In genomic region chr15:80183886-80184285, GRCh38 we compare ENCODE assay signal across 15 cellular contexts. TPM values are rescaled to one million over a fixed set of nuclear protein-coding genes. Genes with fewer than 3 reads are reported as not detected.
DNase-seq lines count a peak whose midpoint lies in the region; ATAC-seq, FAIRE-seq and TF ChIP-seq lines count a peak whose summit lies in the region.
"Had no signal": no experiment of that assay in that cellular context is flagged by ENCODE, and none has a peak within 500 bp of the region (broad histone marks: within the 10 kb centered on the region; RNA-seq: fewer than 3 reads in every experiment).

No MANE protein-coding gene starts in this region.

- H3K9me1 ChIP-seq in K562 (ENCODE audit: control insufficient read depth, insufficient read depth, low read length), result no peaks in the 10 kb centered on the region
- no peaks in the 10 kb centered on the region for H3K9me1 ChIP-seq in keratinocyte (ENCODE audit: control insufficient read depth, extremely low read depth, insufficient read depth, low read length)

- H3K4me2 ChIP-seq in K562 (ENCODE audit: insufficient read depth, low read length), result no peak overlapping the region
- H3K4me2 ChIP-seq in keratinocyte (ENCODE audit: control insufficient read depth, extremely low read depth, insufficient read depth, low read depth, low read length), result no peak overlapping the region
- H3K4me2 ChIP-seq: smooth muscle cell had no signal

- CTCF ChIA-PET in AG04449 (lab: Yijun Ruan, JAX) (interaction anchor here (1.1 to 1.6 kb wide), 2 partner anchors 9 to 11 kb away, joined by 3 to 4 read pairs; no protein-coding TSS in a partner anchor), HEK293T (lab: Yijun Ruan, JAX) (interaction anchor here (0.6 kb wide), 1 partner anchor 106 kb away, joined by 3 read pairs; no protein-coding TSS in a partner anchor), K562 (lab: Yijun Ruan, JAX; ENCODE audit: low intra/inter-chr PET ratio) (no interaction called here)
- CTCF ChIA-PET in activated naive CD4-positive, alpha-beta T cell treated with anti-CD3 and anti-CD28 coated beads for 36 hours (lab: Charles Lee), result no interaction called here

- H3K27me3 ChIP-seq in K562 (ENCODE audit: control insufficient read depth in 2 of 2, insufficient read depth in 2 of 2, low read length in 2 of 2) (no peaks in the 10 kb centered on the region), keratinocyte (ENCODE audit: control insufficient read depth, extremely low read depth, insufficient read depth, low read length) (no peaks in the 10 kb centered on the region), prostate gland (replicated peaks; ENCODE audit: insufficient read depth) (no peaks in the 10 kb centered on the region), aorta (ENCODE audit: control insufficient read depth in 1 of 2, insufficient read depth in 2 of 2, low read length in 1 of 2) (no peaks in the 10 kb centered on the region), gastroesophageal sphincter (no peaks in the 10 kb centered on the region)
- H3K27me3 ChIP-seq: SJSA1 had no signal

- H3K9me3 ChIP-seq in K562 (replicated peaks; ENCODE audit: control insufficient read depth, insufficient read depth, low read depth, low read length), result no peaks in the 10 kb centered on the region
- H3K9me3 ChIP-seq in keratinocyte (ENCODE audit: control insufficient read depth, low read depth, low read length), result no peaks in the 10 kb centered on the region
- no peaks in the 10 kb centered on the region for H3K9me3 ChIP-seq in prostate gland
- no peaks in the 10 kb centered on the region for H3K9me3 ChIP-seq in aorta (ENCODE audit: control insufficient read depth, low read length)
- H3K9me3 ChIP-seq in gastroesophageal sphincter, result no peaks in the 10 kb centered on the region
- H3K9me3 ChIP-seq: SJSA1 had no signal

- H3K9me3 Mint-ChIP-seq in activated naive CD4-positive, alpha-beta T cell treated with anti-CD3 and anti-CD28 coated beads for 36 hours, result no peaks in the 10 kb centered on the region
- H3K9me3 Mint-ChIP-seq: activated T-cell treated with anti-CD3 and anti-CD28 coated beads, Interleukin-2, amount 50 U/mL, for 72 hours had no signal

- dilution Hi-C loops in keratinocyte (cut with MboI; ENCODE audit: extremely low pct_ligation_motif_present, low sequenced_read_pairs), result no loop called here

- WGBS in K562 (ENCODE audit: insufficient coverage, low coverage, missing lambda C conversion rate), result 77% methylated on average over 6 of the region's 6 CpGs
- 74% methylated on average over 6 of the region's 6 CpGs for WGBS in prostate gland
- 83 to 88% methylated on average over 6 of the region's 6 CpGs for WGBS in aorta, 2 donors
- 74 to 76% methylated on average over 4 to 6 of the region's 6 CpGs for WGBS in gastroesophageal sphincter (ENCODE audit: low coverage in 1 of 2), 2 donors

- no peak for TF ChIP-seq POLR2A in K562 (conservative IDR thresholded peaks at IDR 0.05)
- no peak for TF ChIP-seq POLR2A in prostate gland (IDR thresholded peaks at IDR 0.05)
- TF ChIP-seq POLR2A in gastroesophageal sphincter (IDR thresholded peaks at IDR 0.05), result no peak

- H2AFZ ChIP-seq in K562 (ENCODE audit: low read depth, low read length), result no peak overlapping the region
- no peak overlapping the region for H2AFZ ChIP-seq in keratinocyte (ENCODE audit: control insufficient read depth, low read length)

- DNase-seq in AG04449 (ENCODE audit: low read depth, low spot score) (no peak), HEK293T (ENCODE audit: extremely low spot score) (peak; percentile 31), K562 (ENCODE audit: extremely low read depth in 1 of 4, low spot score in 3 of 4) (peak in 1 of 4 experiments; percentile 13), keratinocyte (ENCODE audit: low read depth, low spot score) (no peak), prostate gland (ENCODE audit: low spot score) (no peak), aorta (no peak)
- no peak for DNase-seq in activated naive CD4-positive, alpha-beta T cell treated with anti-CD3 and anti-CD28 coated beads for 36 hours
- DNase-seq: activated CD4-positive, alpha-beta T cell treated with anti-CD3 and anti-CD28 coated beads for 1 hour; activated T-cell treated with anti-CD3 and anti-CD28 coated beads, Interleukin-2, amount 50 U/mL, for 72 hours; GF-D8; MM.1S had no signal

- POLR2A ChIA-PET in AG04449 (lab: Yijun Ruan, JAX), result no interaction called here
- POLR2A ChIA-PET in HEK293T (lab: Yijun Ruan, JAX), result no interaction called here
- POLR2A ChIA-PET in K562 (lab: Yijun Ruan, JAX), result no interaction called here

- ATAC-seq in K562 (no peak), aorta (ENCODE audit: low FRiP score) (no peak), gastroesophageal sphincter (no peak)
- ATAC-seq: activated T-cell treated with anti-CD3 and anti-CD28 coated beads, Interleukin-2, amount 50 U/mL, for 72 hours had no signal

- BruUV-seq in K562 (replicated peaks; lab: Mats Ljungman, UMichigan), result no TSS peak

- H3K36me3 Mint-ChIP-seq in activated naive CD4-positive, alpha-beta T cell treated with anti-CD3 and anti-CD28 coated beads for 36 hours (ENCODE audit: low read depth), result peaks cover 46% of the 10 kb centered on the region

- no peaks in the 10 kb centered on the region for H3K27me3 Mint-ChIP-seq in activated naive CD4-positive, alpha-beta T cell treated with anti-CD3 and anti-CD28 coated beads for 36 hours (ENCODE audit: low read depth)

- H3K27ac ChIP-seq in K562 (ENCODE audit: extremely low read depth, low read depth, low read length) (no peak overlapping the region), keratinocyte (ENCODE audit: control insufficient read depth, insufficient read depth, low read length) (no peak overlapping the region), prostate gland (no peak overlapping the region), aorta (ENCODE audit: low read depth in 1 of 2, low read length in 2 of 2) (no peak overlapping the region), gastroesophageal sphincter (no peak overlapping the region)
- H3K27ac ChIP-seq: SJSA1 had no signal

- H3K4me1 Mint-ChIP-seq in activated naive CD4-positive, alpha-beta T cell treated with anti-CD3 and anti-CD28 coated beads for 36 hours (ENCODE audit: low read depth), result no peaks in the 10 kb centered on the region

- TF ChIP-seq EP300 in K562 (IDR thresholded peaks at IDR 0.05; ENCODE audit: low read length), result no peak
- no peak for TF ChIP-seq EP300 in gastroesophageal sphincter (IDR thresholded peaks at IDR 0.05)

- H3K9ac ChIP-seq in K562 (ENCODE audit: insufficient read depth in 1 of 2, low read depth in 2 of 2, low read length in 2 of 2), result no peak overlapping the region
- H3K9ac ChIP-seq in keratinocyte (ENCODE audit: control insufficient read depth, extremely low read depth, insufficient read depth, low read length), result no peak overlapping the region

- no peaks in the 10 kb centered on the region for H3K79me2 ChIP-seq in K562 (ENCODE audit: control insufficient read depth, insufficient read depth, low read length)
- no peaks in the 10 kb centered on the region for H3K79me2 ChIP-seq in keratinocyte (ENCODE audit: control insufficient read depth, insufficient read depth, low read length)

- TF ChIP-seq CTCF in AG04449 (IDR thresholded peaks at IDR 0.05; ENCODE audit: insufficient read depth, low read length, missing control alignments) (peak; percentile 22), K562 (IDR thresholded peaks at IDR 0.05 in 2 of 3, conservative IDR thresholded peaks at IDR 0.05 in 1 of 3; ENCODE audit: insufficient read depth in 2 of 3, low read depth in 1 of 3, low read length in 3 of 3) (peak in 2 of 3 experiments; percentile 12 to 19; a peak in 2 of 6 replicates), keratinocyte (optimal IDR thresholded peaks at IDR 0.05 in 1 of 3, IDR thresholded peaks at IDR 0.05 in 1 of 3, conservative IDR thresholded peaks at IDR 0.05 in 1 of 3; ENCODE audit: extremely low read depth in 1 of 3, insufficient read depth in 2 of 3, low read length in 3 of 3) (peak; percentile 2 to 25 (median 8)), prostate gland (IDR thresholded peaks at IDR 0.05) (no peak), gastroesophageal sphincter (IDR thresholded peaks at IDR 0.05) (no peak)

- H3K4me3 ChIP-seq in AG04449 (ENCODE audit: low read depth, low read length), result no peak overlapping the region
- no peak overlapping the region for H3K4me3 ChIP-seq in K562
- H3K4me3 ChIP-seq in keratinocyte (ENCODE audit: control insufficient read depth in 2 of 3, extremely low read depth in 1 of 3, insufficient read depth in 2 of 3, low read depth in 1 of 3, low read length in 3 of 3), result no peak overlapping the region
- no peak overlapping the region for H3K4me3 ChIP-seq in prostate gland
- H3K4me3 ChIP-seq in aorta (ENCODE audit: low read length in 2 of 2), result no peak overlapping the region
- H3K4me3 ChIP-seq in gastroesophageal sphincter, result no peak overlapping the region
- H3K4me3 ChIP-seq: SJSA1, smooth muscle cell had no signal

- H4K20me1 ChIP-seq in K562 (replicated peaks; ENCODE audit: control insufficient read depth, insufficient read depth, low read length) (no peaks in the 10 kb centered on the region), keratinocyte (ENCODE audit: control insufficient read depth, extremely low read depth, insufficient read depth, low read length) (no peaks in the 10 kb centered on the region)

- H3K4me1 ChIP-seq in K562 (replicated peaks in 1 of 2; ENCODE audit: control insufficient read depth in 2 of 2, insufficient read depth in 2 of 2, low read length in 2 of 2) (no peaks in the 10 kb centered on the region), keratinocyte (ENCODE audit: control insufficient read depth, extremely low read depth, insufficient read depth, low read length) (peaks cover 9% of the 10 kb centered on the region), prostate gland (replicated peaks) (no peaks in the 10 kb centered on the region), aorta (ENCODE audit: control insufficient read depth in 1 of 2, insufficient read depth in 2 of 2, low read length in 2 of 2) (peaks cover 5 to 10% of the 10 kb centered on the region in 2 donors), gastroesophageal sphincter (peaks cover 0 to 11% (median 0%) of the 10 kb centered on the region in 3 donors)

- H3K27ac Mint-ChIP-seq in activated naive CD4-positive, alpha-beta T cell treated with anti-CD3 and anti-CD28 coated beads for 36 hours, result no peak overlapping the region
- H3K27ac Mint-ChIP-seq: activated T-cell treated with anti-CD3 and anti-CD28 coated beads, Interleukin-2, amount 50 U/mL, for 72 hours had no signal

- H3K36me3 ChIP-seq in K562 (ENCODE audit: control insufficient read depth, insufficient read depth, low read length), result peaks cover 96% of the 10 kb centered on the region; the same call in 2 of the 3 replicates
- peaks cover 16 to 25% of the 10 kb centered on the region in 2 experiments for H3K36me3 ChIP-seq in keratinocyte (ENCODE audit: control insufficient read depth in 2 of 2, extremely low read depth in 1 of 2, insufficient read depth in 2 of 2, low read length in 2 of 2)
- peaks cover 0 to 5% of the 10 kb centered on the region in 2 donors for H3K36me3 ChIP-seq in prostate gland
- H3K36me3 ChIP-seq in aorta (ENCODE audit: control insufficient read depth in 1 of 2, insufficient read depth in 2 of 2, low read length in 1 of 2), result peaks cover 2 to 4% of the 10 kb centered on the region in 2 donors
- H3K36me3 ChIP-seq in gastroesophageal sphincter, result peaks cover 0 to 96% of the 10 kb centered on the region in 2 donors

- TF ChIP-seq RAD21 in K562 (CRISPR knock-in tag; conservative IDR thresholded peaks at IDR 0.05 in 1 of 2, IDR thresholded peaks at IDR 0.05 in 1 of 2), result peak in 1 of 2 experiments; percentile 16; a peak in 1 of 4 replicates

- FAIRE-seq in K562 (lab: Jason Lieb, UNC), result peak; percentile 51
- FAIRE-seq in keratinocyte (lab: Jason Lieb, UNC), result no peak
- FAIRE-seq: astrocyte had no signal

- no peak overlapping the region for H3K4me3 Mint-ChIP-seq in activated naive CD4-positive, alpha-beta T cell treated with anti-CD3 and anti-CD28 coated beads for 36 hours
- H3K4me3 Mint-ChIP-seq: activated T-cell treated with anti-CD3 and anti-CD28 coated beads, Interleukin-2, amount 50 U/mL, for 72 hours had no signal

- in situ Hi-C loops in K562 (cut with MboI), result no loop called here

- intact Hi-C loops in K562 (cut with micrococcal nuclease) (no loop called here), prostate gland (cut with DNase I) (no loop called here), aorta (cut with DNase I) (no loop called here)
- intact Hi-C loops in activated naive CD4-positive, alpha-beta T cell treated with anti-CD3 and anti-CD28 coated beads for 36 hours (cut with micrococcal nuclease), result no loop called here

RNA-seq across cellular contexts. Expression of gene FAH, which starts 31.1 kb away (rescaled TPM):
- 56.0 and 108 TPM in 2 replicates for total RNA-seq in K562 (2011; cell fraction: chromatin; rRNA removed; ENCODE audit: low replicate concordance)
- total RNA-seq in K562 (2011; cell fraction: nucleolus; rRNA removed), result 63.9 and 67.4 TPM in 2 replicates
- total RNA-seq in K562 (2011; cell fraction: nucleoplasm; rRNA removed), result 79.6 and 83.7 TPM in 2 replicates
- total RNA-seq in K562 (2014; rRNA removed) (89.0 and 100 TPM in 2 replicates), K562 (2014; rRNA removed; fragmentation: Illumina TruSeq; extraction: Trizol) (51.1 and 66.8 TPM in 2 replicates), K562 (2015; rRNA removed; fragmentation: Illumina TruSeq; extraction: Trizol) (103 and 107 TPM in 2 replicates), K562 (2021) (117 and 121 TPM in 2 replicates), prostate gland (10 to 100 TPM; 26.7 to 51.4 TPM), aorta (10 to 100 TPM; 19.3 to 21.9 TPM), gastroesophageal sphincter (10 to 100 TPM in 2 of 4 donors, 1 to 10 TPM in 2; 7.9 to 26.0 (median 10.1) TPM)
- polyA plus RNA-seq in K562 (2011; rRNA removed) (64.8 and 69.7 TPM in 2 replicates), K562 (2014; fragmentation: Illumina TruSeq; extraction: Trizol) (122 and 129 TPM in 2 replicates), K562 (2014; fragmentation: Nextera tagmentation; extraction: Ambion mirVana) (100 to 1,000 TPM; 302 to 310 TPM), K562 (2014; rRNA removed) (80.7 and 95.4 TPM in 2 replicates), keratinocyte (29.4 to 36.1 TPM (median 32.0 TPM) in 3 replicates), aorta (100 to 1,000 TPM in 1 of 2 donors, 10 to 100 TPM in 1; 18.2 to 137 TPM)
- 77.3 and 116 TPM in 2 replicates for polyA plus RNA-seq in K562 (2011; cell fraction: cytosol; rRNA removed)
- polyA plus RNA-seq in K562 (2011; cell fraction: nucleus; rRNA removed), result 114 and 173 TPM in 2 replicates
- 158 and 187 TPM in 2 replicates for polyA plus RNA-seq in K562 (2012)
- polyA minus RNA-seq in K562 (2011; rRNA and poly(A)+ RNA removed), result 80.7 and 150 TPM in 2 replicates
- 62.9 and 87.4 TPM in 2 replicates for polyA minus RNA-seq in K562 (2011; cell fraction: cytosol; rRNA and poly(A)+ RNA removed)
- 44.5 and 46.4 TPM in 2 replicates for polyA minus RNA-seq in K562 (2011; cell fraction: nucleus; rRNA and poly(A)+ RNA removed)
- polyA plus RNA-seq in keratinocyte (2011; ENCODE audit: low read depth), result 6.0 TPM
- polyA plus RNA-seq in keratinocyte (2011; cell fraction: cytosol; rRNA removed), result 24.5 and 28.3 TPM in 2 replicates
- polyA plus RNA-seq in keratinocyte (2011; cell fraction: nucleus; rRNA removed), result 29.0 and 33.6 TPM in 2 replicates
- polyA plus RNA-seq in keratinocyte (2012; ENCODE audit: low replicate concordance), result 19.4 and 41.0 TPM in 2 replicates
- 43.7 to 57.4 TPM (median 49.2 TPM) in 3 replicates for polyA minus RNA-seq in keratinocyte
- 31.1 TPM for polyA minus RNA-seq in keratinocyte (2011; cell fraction: cytosol; rRNA and poly(A)+ RNA removed)
- polyA minus RNA-seq in keratinocyte (2011; cell fraction: nucleus; rRNA and poly(A)+ RNA removed), result 14.5 and 18.1 TPM in 2 replicates
- 10 to 100 TPM; 53.4 to 55.8 TPM for total RNA-seq in activated naive CD4-positive, alpha-beta T cell treated with anti-CD3 and anti-CD28 coated beads for 36 hours

Comparison
In these comparisons a context has a peak if more than half of its experiments do, and no peak if none do; other contexts are left out.
1. CTCF ChIP-seq: peak in AG04449 (single experiment), K562 (2 of 3) and keratinocyte (3 of 3); none in prostate gland (0 of 4) and gastroesophageal sphincter (0 of 4).
2. CTCF ChIA-PET loops: an anchor here in AG04449 (1.1 to 1.6 kb wide) and HEK293T (0.6 kb wide); none called in K562 and activated naive CD4-positive, alpha-beta T cell treated with anti-CD3 and anti-CD28 coated beads for 36 hours.